ENCODE assay signal across 1 cellular context in the genomic region with DNA sequence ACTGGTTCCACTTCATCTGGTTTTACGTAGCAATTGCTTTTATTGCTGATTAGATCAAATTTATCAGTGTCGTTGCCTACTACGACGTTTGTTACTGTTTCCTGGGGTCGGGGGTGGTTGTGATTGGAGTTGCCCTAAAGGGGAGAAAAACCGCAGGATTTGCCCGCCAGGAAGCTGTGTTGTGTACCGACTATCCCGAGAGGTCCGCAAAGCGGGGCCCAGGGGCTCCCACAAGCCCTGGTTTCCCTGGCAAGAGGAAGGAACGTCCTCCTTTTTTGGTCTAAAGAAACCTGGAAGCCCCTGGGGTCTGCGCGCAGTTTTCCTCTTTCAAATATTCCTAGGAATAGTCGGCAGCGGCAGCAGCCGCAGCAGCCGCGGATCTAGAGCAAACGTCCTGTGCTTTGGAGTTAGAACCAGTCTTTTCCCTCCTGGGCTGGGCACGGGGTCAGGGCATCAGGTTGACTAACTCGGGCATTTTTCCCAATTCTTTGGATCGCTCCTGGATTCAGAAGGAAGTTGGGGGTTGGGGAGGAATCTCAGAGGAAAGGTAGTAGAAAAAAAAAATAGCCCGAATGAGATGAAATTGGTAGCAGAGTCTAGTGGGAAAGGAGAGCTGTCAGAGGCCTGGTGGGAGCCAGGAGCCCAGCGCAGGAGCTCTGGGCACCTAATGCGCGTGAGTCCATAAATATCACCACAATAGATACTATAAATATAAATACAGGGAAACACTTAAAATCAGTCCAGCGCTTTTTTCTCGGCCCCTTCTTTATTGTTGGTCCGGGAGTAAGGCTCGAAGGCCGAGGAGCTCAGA.
TF ChIP-seq lines count a peak whose summit lies in the region.

No MANE protein-coding gene starts in this region.

TF ChIP-seq in WTC11, 78 proteins besides CTCF, POLR2A, EP300 and RAD21 (continued from another document):
- TF ChIP-seq ZNF281 (CRISPR knock-in tag; IDR thresholded peaks at IDR 0.05) (no peak), KAT7 (CRISPR knock-in tag; IDR thresholded peaks at IDR 0.05; ENCODE audit: borderline replicate concordance) (no peak)
